In genomic region chr20:50286174-50286511, GRCh38 we compare ENCODE assay signal across 1 cellular context.
TF ChIP-seq lines count a peak whose summit lies in the region.

No MANE protein-coding gene starts in this region.

TF ChIP-seq in GM23338, 12 proteins besides CTCF, POLR2A, EP300 and RAD21 (continued from another document):
- no peak for TF ChIP-seq ZNF462 (CRISPR knock-in tag; IDR thresholded peaks at IDR 0.05)
